8 cellular contexts compared by ENCODE assay signal in the genomic region with DNA sequence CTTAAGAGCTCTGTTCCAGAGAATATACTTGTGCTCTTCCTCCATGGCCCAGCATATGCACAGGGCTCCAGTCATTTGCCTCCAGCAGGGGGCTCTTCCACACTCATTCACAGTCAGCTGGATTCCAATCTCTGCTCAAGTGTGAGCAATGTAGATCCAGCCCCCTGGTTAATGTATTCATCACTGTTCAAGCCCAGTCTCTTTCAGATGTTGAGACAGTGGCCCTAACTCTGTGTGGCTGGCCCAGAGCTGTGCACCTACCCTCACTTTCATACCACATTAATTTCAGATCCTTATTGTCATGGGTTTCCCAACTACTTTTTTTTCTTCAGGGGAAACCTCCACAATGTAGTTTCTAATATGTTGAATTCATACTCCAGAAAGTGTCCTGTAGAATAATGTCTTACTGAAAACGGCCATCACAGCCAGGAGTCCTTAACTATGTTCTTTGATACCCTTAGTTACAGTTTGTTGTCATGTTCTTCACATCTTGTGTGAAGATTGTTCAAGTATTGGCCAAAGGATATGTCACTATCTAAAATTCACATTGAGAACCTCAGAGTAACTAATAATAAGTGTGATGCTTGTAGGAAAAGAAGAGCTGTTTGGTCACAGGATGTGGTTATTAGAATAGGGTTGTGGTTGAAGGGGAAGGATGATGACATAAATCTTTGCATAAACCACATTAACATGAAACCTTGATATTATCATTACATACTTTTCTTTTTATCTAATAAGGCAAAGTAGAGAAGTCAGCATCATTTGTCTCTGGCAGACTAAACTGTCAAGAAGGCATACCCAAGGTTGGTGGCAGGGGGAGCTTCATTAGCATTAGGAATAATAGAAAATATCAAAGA. TPM values are rescaled to one million over a fixed set of nuclear protein-coding genes. Genes with fewer than 3 reads are reported as not detected.
A peak's percentile ranks its signal among the peaks of the same experiment; 100 is the strongest.
DNase-seq lines count a peak whose midpoint lies in the region; ATAC-seq, FAIRE-seq and TF ChIP-seq lines count a peak whose summit lies in the region.

No MANE protein-coding gene starts in this region.

- H4K8ac ChIP-seq in H1 (ENCODE audit: extremely low read depth, insufficient read depth, low read length): no peak overlapping the region

- POLR2A ChIA-PET in H1 (lab: Charles Lee; ENCODE audit: partially characterized antibody): interaction anchor here (1.0 kb wide), 1 partner anchor 13 kb away, joined by 4 read pairs; no protein-coding TSS in a partner anchor

- no peak overlapping the region for H3K23ac ChIP-seq in H1 (ENCODE audit: insufficient read length)

- H3K9me3 Mint-ChIP-seq in neural crest cell: peaks cover 2% of the 10 kb centered on the region

- H3K18ac ChIP-seq in H1 (ENCODE audit: extremely low read depth, low read length): no peak overlapping the region

- no peaks in the 10 kb centered on the region for H4K20me1 ChIP-seq in H1 (replicated peaks in 1 of 2; ENCODE audit: control insufficient read depth in 1 of 2, insufficient read depth in 2 of 2, low read length in 2 of 2)

- no peak for TF ChIP-seq POLR2A in H1 (IDR thresholded peaks at IDR 0.05; ENCODE audit: control extremely low read depth in 1 of 2, low read depth in 2 of 2, low read length in 2 of 2)

- H3K4me3 ChIP-seq in GM12865 (ENCODE audit: low read depth, low read length): peak overlapping the region; percentile 23
- H3K4me3 ChIP-seq in WERI-Rb-1 (ENCODE audit: low read depth, low read length): no peak overlapping the region
- no peak overlapping the region for H3K4me3 ChIP-seq in H1 (ENCODE audit: extremely low read depth in 1 of 4, insufficient read depth in 2 of 4, low read depth in 3 of 4, low read length in 4 of 4)

- no peak overlapping the region for H3K9ac ChIP-seq in H1 (replicated peaks in 1 of 4; ENCODE audit: extremely low read depth in 1 of 4, low read depth in 3 of 4, low read length in 3 of 4)

- peak; percentile 34 to 55; a peak in 3 of 4 replicates for TF ChIP-seq RAD21 in H1 (IDR thresholded peaks at IDR 0.05 in 1 of 2, conservative IDR thresholded peaks at IDR 0.05 in 1 of 2; ENCODE audit: low read depth in 2 of 2, low read length in 2 of 2)

- H3K27me3 Mint-ChIP-seq in neural crest cell (ENCODE audit: low read depth): no peaks in the 10 kb centered on the region

- H3K4me2 ChIP-seq in H1 (ENCODE audit: insufficient read depth in 1 of 2, low read depth in 2 of 2, low read length in 2 of 2): no peak overlapping the region

- H3K9me3 ChIP-seq in WERI-Rb-1 (ENCODE audit: severe bottlenecking): peaks cover 8% of the 10 kb centered on the region
- H3K9me3 ChIP-seq in H1 (ENCODE audit: insufficient read depth in 2 of 2, low read depth in 1 of 2, low read length in 1 of 2): no peaks in the 10 kb centered on the region

- no peaks in the 10 kb centered on the region for H3K79me1 ChIP-seq in H1 (ENCODE audit: low read depth, low read length)

- H3K4me3 Mint-ChIP-seq in neural crest cell: no peak overlapping the region

- H3K36me3 ChIP-seq in WERI-Rb-1 (no peaks in the 10 kb centered on the region), H1 (ENCODE audit: control insufficient read depth in 2 of 4, insufficient read depth in 4 of 4, low read length in 3 of 4) (no peaks in the 10 kb centered on the region)

- peak; percentile 76 for ATAC-seq in GM21528 (IDR thresholded peaks at IDR 0.05; ENCODE audit: low FRiP score, unreplicated experiment)

- no peak overlapping the region for H3K27ac Mint-ChIP-seq in neural crest cell (ENCODE audit: unreplicated experiment)

- CTCF ChIA-PET in H1 (lab: Charles Lee; ENCODE audit: partially characterized antibody): interaction anchor here (0.6 to 2.4 kb wide), 9 partner anchors 11 to 237 kb away, joined by 3 to 6 read pairs (median 4); partner anchors contain the start of gene TAP2

- no peak overlapping the region for H2AFZ ChIP-seq in H1 (ENCODE audit: low read length)

- no peak overlapping the region for H2AK5ac ChIP-seq in H1 (ENCODE audit: low read depth, low read length)

- H3K27me3 ChIP-seq in WERI-Rb-1 (ENCODE audit: insufficient read depth, low read depth, severe bottlenecking) (peaks cover 21% of the 10 kb centered on the region), H1 (replicated peaks in 1 of 4; ENCODE audit: control insufficient read depth in 3 of 4, extremely low read depth in 1 of 4, insufficient read depth in 3 of 4, low read length in 3 of 4) (no peaks in the 10 kb centered on the region)

- DNase-seq in GM12865 (ENCODE audit: low read depth) (peak; percentile 94), HT-29 (ENCODE audit: low spot score) (peak; percentile 30), WERI-Rb-1 (peak; percentile 66), H1 (ENCODE audit: low read depth in 1 of 2, low spot score in 2 of 2) (peak in 1 of 2 experiments; percentile 31), neural crest cell (ENCODE audit: low read depth, low spot score) (peak; percentile 27), HuH-7 (ENCODE audit: low spot score) (no peak), NCI-H345 (lab: John Stamatoyannopoulos, UW) (no peak)

- no peak overlapping the region for H2BK120ac ChIP-seq in H1 (replicated peaks; ENCODE audit: low read depth, low read length)

- no peak overlapping the region for H3K56ac ChIP-seq in H1 (replicated peaks; ENCODE audit: insufficient read length, low read depth, low read length)

- no peaks in the 10 kb centered on the region for H3K4me1 Mint-ChIP-seq in neural crest cell

- TF ChIP-seq CTCF in GM12865 (IDR thresholded peaks at IDR 0.05; ENCODE audit: insufficient read depth, low read depth, low read length, missing control alignments): peak; percentile 70
- TF ChIP-seq CTCF in WERI-Rb-1 (IDR thresholded peaks at IDR 0.05; ENCODE audit: low read depth, low read length): peak; percentile 92
- peak; percentile 15 to 54 (median 50) for TF ChIP-seq CTCF in H1 (IDR thresholded peaks at IDR 0.05; ENCODE audit: control extremely low read depth in 1 of 3, insufficient read depth in 1 of 3, low read depth in 1 of 3, low read length in 3 of 3)
- TF ChIP-seq CTCF in neural crest cell (conservative IDR thresholded peaks at IDR 0.05): peak; percentile 72

- TF ChIP-seq EP300 in H1 (IDR thresholded peaks at IDR 0.05; ENCODE audit: borderline replicate concordance in 1 of 2, low read depth in 2 of 2, low read length in 2 of 2): no peak

- H4K91ac ChIP-seq in H1 (replicated peaks; ENCODE audit: insufficient read length, low read length): no peak overlapping the region

- H3K79me2 ChIP-seq in H1 (ENCODE audit: control insufficient read depth in 1 of 2, insufficient read depth in 2 of 2, low read length in 2 of 2): no peaks in the 10 kb centered on the region

- H2BK12ac ChIP-seq in H1 (ENCODE audit: low read depth, low read length): no peak overlapping the region

- H2BK20ac ChIP-seq in H1 (ENCODE audit: low read length): no peak overlapping the region

- no peaks in the 10 kb centered on the region for H3K4me1 ChIP-seq in H1 (replicated peaks in 1 of 4; ENCODE audit: control insufficient read depth in 3 of 4, insufficient read depth in 4 of 4, low read length in 3 of 4)

- no peak overlapping the region for H3K14ac ChIP-seq in H1 (ENCODE audit: insufficient read length)

- H2BK15ac ChIP-seq in H1 (ENCODE audit: low read length): no peak overlapping the region

- H3K27ac ChIP-seq in WERI-Rb-1 (no peak overlapping the region), H1 (ENCODE audit: low read depth, low read length) (no peak overlapping the region)

- no peaks in the 10 kb centered on the region for H3K23me2 ChIP-seq in H1 (ENCODE audit: low read depth, low read length)

- H4K5ac ChIP-seq in H1 (ENCODE audit: insufficient read length, low read depth, low read length): no peak overlapping the region

- WGBS in H1 (ENCODE audit: extremely low coverage in 1 of 2, insufficient coverage in 1 of 2, insufficient read length in 1 of 2, insufficient replicate concordance in 2 of 2, low coverage in 1 of 2, low lambda C conversion rate in 2 of 2, missing lambda C conversion rate in 1 of 2), 2 experiments: 27% methylated on average over 1 of the region's 1 CpG; no CpG with 5 or more reads in 1 of the 2 experiments

- H3K36me3 Mint-ChIP-seq in neural crest cell (ENCODE audit: low read depth): no peaks in the 10 kb centered on the region

- no peak for FAIRE-seq in H1 (lab: Jason Lieb, UNC)

- no peak overlapping the region for H2BK5ac ChIP-seq in H1 (ENCODE audit: low read depth, low read length)

- H3K4ac ChIP-seq in H1 (replicated peaks; ENCODE audit: insufficient read length, low read depth, low read length): no peak overlapping the region

RNA-seq across cellular contexts. Expression of gene HLA-DQA1, which starts 14.4 kb away (rescaled TPM):
- not detected in 2 replicates for total RNA-seq in HT-29 (2014; rRNA removed; shearing (Covaris generic))
- not detected in 2 replicates for total RNA-seq in H1 (2021; fragmentation: NEBNext Ultra II Directional; extraction: Animal tissue kit (Norgen Biotek cat#: 25700))
- 0.12 TPM in 1 of 2 replicates, not detected in the other for polyA plus RNA-seq in H1 (2011; rRNA removed)
- polyA plus RNA-seq in H1 (2011; cell fraction: cytosol; rRNA removed): not detected
- not detected for polyA plus RNA-seq in H1 (2011; cell fraction: nucleus; rRNA removed)
- 0.10 TPM in 1 of 4 replicates, not detected in the others for polyA plus RNA-seq in H1 (2012, experiment 1 of 2)
- polyA plus RNA-seq in H1 (2012, experiment 2 of 2): not detected
- polyA plus RNA-seq in H1 (2013, experiment 1 of 2): not detected
- not detected for polyA plus RNA-seq in H1 (2013, experiment 2 of 2)
- 0.13 TPM in 1 of 2 replicates, not detected in the other for polyA minus RNA-seq in H1 (2011; rRNA and poly(A)+ RNA removed)
- polyA minus RNA-seq in H1 (2011; cell fraction: cytosol; rRNA and poly(A)+ RNA removed): not detected
- not detected for polyA minus RNA-seq in H1 (2011; cell fraction: nucleus; rRNA and poly(A)+ RNA removed)
- not detected in 2 replicates for total RNA-seq in neural crest cell

RNA-seq across cellular contexts. Expression of gene HLA-DRB1, which starts 33.1 kb away (rescaled TPM):
- not detected in 2 replicates for total RNA-seq in HT-29 (2014; rRNA removed; shearing (Covaris generic))
- 5.1 and 6.7 TPM in 2 replicates for total RNA-seq in H1 (2021; fragmentation: NEBNext Ultra II Directional; extraction: Animal tissue kit (Norgen Biotek cat#: 25700))
- polyA plus RNA-seq in H1 (2011; rRNA removed): 7.2 and 7.5 TPM in 2 replicates
- polyA plus RNA-seq in H1 (2011; cell fraction: cytosol; rRNA removed): 7.8 TPM
- 5.9 TPM for polyA plus RNA-seq in H1 (2011; cell fraction: nucleus; rRNA removed)
- polyA plus RNA-seq in H1 (2012, experiment 1 of 2): 4.5 to 6.8 TPM (median 5.6 TPM) in 4 replicates
- 6.2 TPM for polyA plus RNA-seq in H1 (2012, experiment 2 of 2)
- polyA plus RNA-seq in H1 (2013, experiment 1 of 2): 5.9 TPM
- polyA plus RNA-seq in H1 (2013, experiment 2 of 2): 6.6 TPM
- polyA minus RNA-seq in H1 (2011; rRNA and poly(A)+ RNA removed): 4.3 and 4.8 TPM in 2 replicates
- polyA minus RNA-seq in H1 (2011; cell fraction: cytosol; rRNA and poly(A)+ RNA removed): 2.3 TPM
- polyA minus RNA-seq in H1 (2011; cell fraction: nucleus; rRNA and poly(A)+ RNA removed): 1.9 TPM
- 0.66 and 0.84 TPM in 2 replicates for total RNA-seq in neural crest cell

RNA-seq across cellular contexts. Expression of gene HLA-DQB1, which starts 43.7 kb away (rescaled TPM):
- total RNA-seq in HT-29 (2014; rRNA removed; shearing (Covaris generic)): not detected in 2 replicates
- total RNA-seq in H1 (2021; fragmentation: NEBNext Ultra II Directional; extraction: Animal tissue kit (Norgen Biotek cat#: 25700)): 1.2 and 1.4 TPM in 2 replicates
- 5.2 and 5.5 TPM in 2 replicates for polyA plus RNA-seq in H1 (2011; rRNA removed)
- 3.2 TPM for polyA plus RNA-seq in H1 (2011; cell fraction: cytosol; rRNA removed)
- 3.9 TPM for polyA plus RNA-seq in H1 (2011; cell fraction: nucleus; rRNA removed)
- polyA plus RNA-seq in H1 (2012, experiment 1 of 2): 0.30 to 3.8 TPM (median 2.3 TPM) in 4 replicates
- polyA plus RNA-seq in H1 (2012, experiment 2 of 2): 1.2 TPM
- 2.0 TPM for polyA plus RNA-seq in H1 (2013, experiment 1 of 2)
- polyA plus RNA-seq in H1 (2013, experiment 2 of 2): 1.9 TPM
- 1.4 and 1.5 TPM in 2 replicates for polyA minus RNA-seq in H1 (2011; rRNA and poly(A)+ RNA removed)
- 4.3 TPM for polyA minus RNA-seq in H1 (2011; cell fraction: cytosol; rRNA and poly(A)+ RNA removed)
- 0.70 TPM for polyA minus RNA-seq in H1 (2011; cell fraction: nucleus; rRNA and poly(A)+ RNA removed)
- total RNA-seq in neural crest cell: 0.18 and 0.23 TPM in 2 replicates

Comparison
In these comparisons a context has a peak if more than half of its experiments do, and no peak if none do; other contexts are left out.
1. DNase-seq: peak in GM12865 (single experiment), HT-29 (single experiment), WERI-Rb-1 (single experiment) and neural crest cell (single experiment); none in HuH-7 (single experiment) and NCI-H345 (single experiment).
2. Peak in every context shown above with its lines, with median percentiles within 50 percentile points of each other: CTCF ChIP-seq.